In the genomic region with DNA sequence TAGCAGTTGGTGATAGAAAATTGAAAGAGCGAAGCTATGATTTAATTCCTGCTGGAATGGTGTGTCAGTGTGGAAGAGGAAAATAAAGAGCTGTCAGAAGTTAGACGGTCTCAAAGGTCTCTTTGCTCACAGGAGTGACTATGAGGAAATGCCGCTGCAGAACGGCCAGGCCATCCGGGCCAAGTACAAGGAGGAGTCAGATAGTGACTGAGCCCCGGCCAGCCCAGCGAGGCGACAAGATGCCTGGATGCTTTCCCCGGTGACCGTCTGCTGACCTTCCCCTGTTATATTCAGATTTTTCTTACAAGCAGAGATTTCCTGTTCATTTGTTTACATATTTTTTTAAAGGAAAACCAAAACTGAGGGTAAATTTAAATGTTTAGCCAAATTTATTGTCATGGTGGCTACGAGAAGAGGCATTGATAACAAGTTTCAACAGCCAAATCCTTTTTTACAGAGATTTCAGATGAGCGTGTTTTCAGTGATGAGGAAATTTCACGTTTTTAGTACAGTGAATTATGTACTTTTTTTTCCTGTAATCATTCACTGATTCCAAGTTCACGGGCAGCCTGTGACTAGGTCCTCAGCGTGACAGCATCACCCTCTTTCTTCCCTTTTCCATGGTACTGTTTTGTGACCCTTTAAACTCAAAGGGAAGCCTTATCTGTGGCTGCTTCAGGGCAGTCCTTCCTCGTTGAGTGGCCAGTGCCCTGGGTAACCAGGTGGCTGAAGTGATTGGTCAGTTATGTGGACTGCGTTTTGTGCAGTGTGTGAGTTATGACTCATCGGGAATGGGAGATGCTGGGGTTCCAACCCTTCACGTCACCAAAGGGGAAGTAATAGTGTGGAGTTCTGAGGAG, we compare ENCODE assay signal across 8 cellular contexts. TPM values are rescaled to one million over a fixed set of nuclear protein-coding genes. Genes with fewer than 3 reads are reported as not detected.
DNase-seq lines count a peak whose midpoint lies in the region; ATAC-seq, FAIRE-seq and TF ChIP-seq lines count a peak whose summit lies in the region.

No MANE protein-coding gene starts in this region.

- TF ChIP-seq CTCF in bronchial epithelial cell (IDR thresholded peaks at IDR 0.05; ENCODE audit: insufficient read depth, low read length, severe bottlenecking), result no peak
- no peak for TF ChIP-seq CTCF in right lobe of liver (IDR thresholded peaks at IDR 0.05)
- TF ChIP-seq CTCF in transverse colon (IDR thresholded peaks at IDR 0.05), result no peak

- peaks cover 46% of the 10 kb centered on the region for H3K4me1 Mint-ChIP-seq in activated naive CD4-positive, alpha-beta T cell treated with anti-CD3 and anti-CD28 coated beads for 36 hours (ENCODE audit: low read depth)

- no peak overlapping the region for H3K4me3 Mint-ChIP-seq in activated naive CD4-positive, alpha-beta T cell treated with anti-CD3 and anti-CD28 coated beads for 36 hours

- H3K36me3 Mint-ChIP-seq in activated naive CD4-positive, alpha-beta T cell treated with anti-CD3 and anti-CD28 coated beads for 36 hours (ENCODE audit: low read depth), result peaks cover 47% of the 10 kb centered on the region

- ATAC-seq in right lobe of liver (peak; percentile 92 to 96 (median 92)), HG03045 (IDR thresholded peaks at IDR 0.05; ENCODE audit: unreplicated experiment) (no peak), HG03354 (IDR thresholded peaks at IDR 0.05; ENCODE audit: poor library complexity, severe bottlenecking, unreplicated experiment) (no peak), GM21529 (IDR thresholded peaks at IDR 0.05; ENCODE audit: unreplicated experiment) (no peak)

- H3K27me3 ChIP-seq in bronchial epithelial cell (ENCODE audit: control insufficient read depth, insufficient read depth, low read length), result no peaks in the 10 kb centered on the region
- no peaks in the 10 kb centered on the region for H3K27me3 ChIP-seq in right lobe of liver
- no peaks in the 10 kb centered on the region for H3K27me3 ChIP-seq in transverse colon

- H3K4me3 ChIP-seq in bronchial epithelial cell (ENCODE audit: low read depth, low read length) (no peak overlapping the region), right lobe of liver (no peak overlapping the region), transverse colon (no peak overlapping the region)

- peak overlapping the region; percentile 83 for H3K27ac Mint-ChIP-seq in activated naive CD4-positive, alpha-beta T cell treated with anti-CD3 and anti-CD28 coated beads for 36 hours

- intact Hi-C loops in activated naive CD4-positive, alpha-beta T cell treated with anti-CD3 and anti-CD28 coated beads for 36 hours (cut with micrococcal nuclease), result loop anchor here (2.0 kb wide), 1 partner anchor 17 kb away; no protein-coding TSS in a partner anchor
- intact Hi-C loops in right lobe of liver (cut with DNase I) (no loop called here), transverse colon (cut with DNase I; ENCODE audit: low total_unique reads) (no loop called here)

- H3K27me3 Mint-ChIP-seq in activated naive CD4-positive, alpha-beta T cell treated with anti-CD3 and anti-CD28 coated beads for 36 hours (ENCODE audit: low read depth), result no peaks in the 10 kb centered on the region

- FAIRE-seq in bronchial epithelial cell (lab: Jason Lieb, UNC), result no peak

- H3K36me3 ChIP-seq in bronchial epithelial cell (ENCODE audit: control insufficient read depth, insufficient read depth, low read length) (peaks cover 13% of the 10 kb centered on the region), right lobe of liver (peaks cover 0 to 18% (median 8%) of the 10 kb centered on the region in 4 donors), transverse colon (peaks cover 0 to 13% (median 5%) of the 10 kb centered on the region in 4 donors)

- peak overlapping the region; percentile 17 to 54 (median 53) for H3K27ac ChIP-seq in right lobe of liver
- peak overlapping the region; percentile 74 to 76 (median 75) for H3K27ac ChIP-seq in transverse colon

- H3K9me3 ChIP-seq in right lobe of liver (no peaks in the 10 kb centered on the region), transverse colon (no peaks in the 10 kb centered on the region)

- CTCF ChIA-PET in activated naive CD4-positive, alpha-beta T cell treated with anti-CD3 and anti-CD28 coated beads for 36 hours (lab: Charles Lee), result interaction anchor here (1.0 to 1.7 kb wide), 2 partner anchors 28 to 29 kb away, joined by 3 read pairs; no protein-coding TSS in a partner anchor

- no peaks in the 10 kb centered on the region for H3K9me3 Mint-ChIP-seq in activated naive CD4-positive, alpha-beta T cell treated with anti-CD3 and anti-CD28 coated beads for 36 hours

- TF ChIP-seq EP300 in transverse colon (IDR thresholded peaks at IDR 0.05; ENCODE audit: low read depth), result no peak

- in situ Hi-C loops in transverse colon (cut with MboI; ENCODE audit: low pct_ligation_motif_present in 1 of 4, low pct_unique_long_range_greater_than_20kb in 1 of 4, low sequenced_read_pairs in 3 of 4), result no loop called here

- 31% methylated on average over 16 of the region's 19 CpGs for WGBS in right lobe of liver (ENCODE audit: insufficient coverage, low coverage, low lambda C conversion rate, missing lambda C conversion rate)
- 45 to 59% methylated on average over 9 to 19 of the region's 19 CpGs for WGBS in transverse colon (ENCODE audit: low coverage in 1 of 2), 2 donors

- TF ChIP-seq POLR2A in right lobe of liver (IDR thresholded peaks at IDR 0.05), result no peak
- peak; percentile 31 for TF ChIP-seq POLR2A in transverse colon (IDR thresholded peaks at IDR 0.05)

- DNase-seq in activated naive CD4-positive, alpha-beta T cell treated with anti-CD3 and anti-CD28 coated beads for 36 hours, result no peak
- no peak for DNase-seq in activated naive CD4-positive, alpha-beta T cell treated with Interleukin-2 at 50 U/mL for 16 hours
- DNase-seq in bronchial epithelial cell (ENCODE audit: low read depth) (peak; percentile 64), right lobe of liver (peak; percentile 78 to 86 (median 85)), transverse colon (peak; percentile 80)

- H3K4me1 ChIP-seq in right lobe of liver (peaks cover 0 to 16% (median 8%) of the 10 kb centered on the region in 4 donors), transverse colon (peaks cover 10 to 35% (median 26%) of the 10 kb centered on the region in 4 donors)

RNA-seq across cellular contexts. Expression of a gene that starts 12.6 kb away (rescaled TPM):
- 100 to 1,000 TPM in 1 of 2 experiments, 10 to 100 TPM in 1; 99.1 to 107 TPM for total RNA-seq in activated naive CD4-positive, alpha-beta T cell treated with anti-CD3 and anti-CD28 coated beads for 36 hours
- total RNA-seq in bronchial epithelial cell (43.4 and 101 TPM in 2 replicates), right lobe of liver (10 to 100 TPM; 31.5 to 69.5 (median 40.0) TPM), transverse colon (100 to 1,000 TPM in 2 of 4 donors, 10 to 100 TPM in 1, 1 to 10 TPM in 1; 2.8 to 104 (median 75.5) TPM)

RNA-seq across cellular contexts. Expression of a gene that starts 17.9 kb away (rescaled TPM):
- total RNA-seq in activated naive CD4-positive, alpha-beta T cell treated with anti-CD3 and anti-CD28 coated beads for 36 hours, result 100 to 1,000 TPM; 115 to 120 TPM
- total RNA-seq in bronchial epithelial cell, result 1.1 and 2.4 TPM in 2 replicates
- 1 to 10 TPM in 4 of 6 experiments, under 1 TPM in 2; 0.66 to 1.7 (median 1.0) TPM for total RNA-seq in right lobe of liver
- 1 to 10 TPM; 2.4 to 6.4 (median 2.9) TPM for total RNA-seq in transverse colon

Comparison
In these comparisons a context has a peak if more than half of its experiments do, and no peak if none do; other contexts are left out.
1. DNase-seq: peak in bronchial epithelial cell (single experiment), right lobe of liver (3 of 3) and transverse colon (single experiment); none in activated naive CD4-positive, alpha-beta T cell treated with anti-CD3 and anti-CD28 coated beads for 36 hours (single experiment) and activated naive CD4-positive, alpha-beta T cell treated with Interleukin-2 at 50 U/mL for 16 hours (single experiment).
2. ATAC-seq: peak in right lobe of liver (4 of 4); none in HG03045 (single experiment), HG03354 (single experiment) and GM21529 (single experiment).
3. RNA of a gene that starts 17.9 kb away (total RNA-seq): 115 to 120 TPM in activated naive CD4-positive, alpha-beta T cell treated with anti-CD3 and anti-CD28 coated beads for 36 hours; 2.4 to 6.4 TPM in transverse colon, 1.1 to 2.4 TPM in bronchial epithelial cell and 0.66 to 1.7 TPM in right lobe of liver; every median in the first group is over 10 times any median in the second.